Comparison of ENCODE assay signal across 25 cellular contexts in the genomic region with DNA sequence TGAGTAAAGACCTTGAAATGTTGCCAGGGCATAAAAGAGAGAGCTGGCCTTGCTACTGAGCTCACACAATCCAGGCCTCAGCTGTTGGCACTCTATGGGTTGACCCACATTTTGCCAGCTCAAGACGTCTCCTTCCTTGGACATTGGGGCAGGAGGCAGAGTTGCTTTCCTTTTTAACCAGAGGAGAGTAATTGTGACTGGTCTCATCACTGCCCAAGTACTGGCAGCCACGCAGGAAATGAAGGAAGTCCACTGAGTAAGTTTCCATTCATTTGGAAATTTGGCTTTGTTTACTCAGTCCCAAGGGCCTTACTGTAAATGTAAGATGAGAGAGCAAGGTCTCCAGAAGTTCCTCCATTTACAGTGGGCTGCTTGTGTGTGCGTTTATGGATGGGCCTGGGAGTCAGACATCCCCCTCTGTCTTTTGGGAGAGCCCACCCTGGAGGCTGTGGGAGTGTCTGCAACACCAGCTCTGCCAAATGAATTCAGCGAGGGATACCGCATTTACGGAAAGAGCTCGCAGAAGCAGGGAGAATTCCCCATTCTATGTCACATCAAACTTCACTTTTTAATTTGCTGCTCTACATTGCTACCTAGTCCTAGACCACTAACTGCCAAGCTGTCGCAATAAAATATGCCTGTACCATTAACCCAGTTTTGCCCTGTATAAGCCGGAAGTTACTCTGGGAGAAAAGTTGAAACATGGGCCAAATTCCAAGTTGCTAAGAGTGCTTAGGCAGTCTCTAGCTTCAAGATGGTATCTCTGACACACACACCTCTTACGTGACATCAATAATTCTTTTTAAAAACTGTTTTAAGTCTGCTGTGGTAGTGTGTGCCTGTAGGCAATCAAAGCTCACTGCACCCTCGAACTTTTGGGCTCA. TPM values are rescaled to one million over a fixed set of nuclear protein-coding genes. Genes with fewer than 3 reads are reported as not detected.
A peak's percentile ranks its signal among the peaks of the same experiment; 100 is the strongest.
DNase-seq lines count a peak whose midpoint lies in the region; TF ChIP-seq lines count a peak whose summit lies in the region.
"Had no signal": no experiment of that assay in that cellular context is flagged by ENCODE, and none has a peak within 500 bp of the region (broad histone marks: within the 10 kb centered on the region; RNA-seq: fewer than 3 reads in every experiment).

No MANE protein-coding gene starts in this region.

- H3K4me3 ChIP-seq in adipocyte (ENCODE audit: low read length) (peak overlapping the region; percentile 31), fibroblast of villous mesenchyme (ENCODE audit: low read depth, low read length) (no peak overlapping the region), prostate gland (no peak overlapping the region)
- H3K4me3 ChIP-seq: breast epithelium, gastrocnemius medialis, smooth muscle cell, upper lobe of left lung had no signal

- H3K27me3 ChIP-seq in adipocyte (replicated peaks; ENCODE audit: control insufficient read depth, insufficient read depth, low read length), result peaks cover 3% of the 10 kb centered on the region
- no peaks in the 10 kb centered on the region for H3K27me3 ChIP-seq in prostate gland (replicated peaks; ENCODE audit: insufficient read depth)
- H3K27me3 ChIP-seq: breast epithelium, gastrocnemius medialis, upper lobe of left lung had no signal

- H3K4me1 ChIP-seq in adipocyte (ENCODE audit: control insufficient read depth, insufficient read depth, low read length), result peaks cover 12% of the 10 kb centered on the region
- no peaks in the 10 kb centered on the region for H3K4me1 ChIP-seq in prostate gland (replicated peaks)
- H3K4me1 ChIP-seq: breast epithelium, gastrocnemius medialis, upper lobe of left lung had no signal

- WGBS in prostate gland, result 11% methylated on average over 11 of the region's 11 CpGs

- DNase-seq in H4 (ENCODE audit: low spot score), result peak; percentile 22
- no peak for DNase-seq in adipocyte (ENCODE audit: low read depth)
- peak; percentile 4 for DNase-seq in fibroblast of villous mesenchyme (ENCODE audit: low read depth)
- DNase-seq in prostate gland (ENCODE audit: low spot score), result peak; percentile 8
- no peak for DNase-seq in SKM-1 treated with dmso at 0.1 percent for 144 hours (lab: John Stamatoyannopoulos, UW; ENCODE audit: unreplicated experiment)
- DNase-seq in NCI-H2196 (lab: John Stamatoyannopoulos, UW; ENCODE audit: unreplicated experiment), result no peak
- DNase-seq in GDM1 (lab: John Stamatoyannopoulos, UW), result no peak
- no peak for DNase-seq in NCI-H345 (lab: John Stamatoyannopoulos, UW)
- DNase-seq: activated CD4-positive, alpha-beta T cell treated with anti-CD3 and anti-CD28 coated beads for 48 hours; activated CD8-positive, alpha-beta memory T cell treated with anti-CD3 and anti-CD28 coated beads, Interleukin-2, amount 50 U/mL, for 4 hours; DMS79 treated with DMSO at 0.1 percent for 48 hours; gastrocnemius medialis; HCEC 1CT; Karpas-422; NCI-H1092; NCI-H2029 treated with DMSO at 0.1 percent for 48 hours; NCI-H510A; nephron progenitor cell; SHP77 treated with DMSO at 0.1 percent for 48 hours; stimulated activated CD4-positive, alpha-beta T cell treated with anti-CD3 and anti-CD28 coated beads, Interleukin-4, amount 100 ng/mL, for 24 hours; stimulated activated naive CD8-positive, alpha-beta T cell treated with anti-CD3 and anti-CD28 coated beads, Interleukin-15, amount 100 ng/mL, for 72 hours; T-helper 1 cell; upper lobe of left lung had no signal

- H3K27ac ChIP-seq in prostate gland, result no peak overlapping the region
- H3K27ac ChIP-seq: breast epithelium, gastrocnemius medialis, upper lobe of left lung had no signal

- TF ChIP-seq CTCF in fibroblast of villous mesenchyme (IDR thresholded peaks at IDR 0.05; ENCODE audit: insufficient read depth, low read depth, low read length), result no peak
- no peak for TF ChIP-seq CTCF in prostate gland (IDR thresholded peaks at IDR 0.05)

- TF ChIP-seq POLR2A in prostate gland (IDR thresholded peaks at IDR 0.05), result no peak

- no peaks in the 10 kb centered on the region for H3K9me3 ChIP-seq in adipocyte (ENCODE audit: control insufficient read depth, low read length)
- H3K9me3 ChIP-seq in prostate gland, result no peaks in the 10 kb centered on the region
- H3K9me3 ChIP-seq: breast epithelium, gastrocnemius medialis, upper lobe of left lung had no signal

- intact Hi-C loops in prostate gland (cut with DNase I), result no loop called here

- no peak overlapping the region for H3K9ac ChIP-seq in adipocyte (ENCODE audit: low read length)

- H3K36me3 ChIP-seq in adipocyte (ENCODE audit: control insufficient read depth, insufficient read depth, low read length, severe bottlenecking) (no peaks in the 10 kb centered on the region), prostate gland (no peaks in the 10 kb centered on the region)
- H3K36me3 ChIP-seq: breast epithelium, gastrocnemius medialis, upper lobe of left lung had no signal

RNA-seq across cellular contexts. Expression of a gene that starts 24.5 kb away (rescaled TPM):
- total RNA-seq in H4 (2014; rRNA removed; shearing (Covaris generic)), result 1.2 TPM in 2 replicates
- total RNA-seq in fibroblast of villous mesenchyme (0.97 and 2.6 TPM in 2 replicates), prostate gland (10 to 100 TPM; 10.3 to 59.5 TPM)

Comparison
In these comparisons a context has a peak if more than half of its experiments do, and no peak if none do; other contexts are left out.
1. DNase-seq: peak in H4 (single experiment), fibroblast of villous mesenchyme (single experiment) and prostate gland (single experiment); none in adipocyte (single experiment), SKM-1 treated with dmso at 0.1 percent for 144 hours (single experiment), NCI-H2196 (single experiment), GDM1 (single experiment) and NCI-H345 (single experiment).